Comparison of ENCODE assay signal across 8 cellular contexts in the genomic region with DNA sequence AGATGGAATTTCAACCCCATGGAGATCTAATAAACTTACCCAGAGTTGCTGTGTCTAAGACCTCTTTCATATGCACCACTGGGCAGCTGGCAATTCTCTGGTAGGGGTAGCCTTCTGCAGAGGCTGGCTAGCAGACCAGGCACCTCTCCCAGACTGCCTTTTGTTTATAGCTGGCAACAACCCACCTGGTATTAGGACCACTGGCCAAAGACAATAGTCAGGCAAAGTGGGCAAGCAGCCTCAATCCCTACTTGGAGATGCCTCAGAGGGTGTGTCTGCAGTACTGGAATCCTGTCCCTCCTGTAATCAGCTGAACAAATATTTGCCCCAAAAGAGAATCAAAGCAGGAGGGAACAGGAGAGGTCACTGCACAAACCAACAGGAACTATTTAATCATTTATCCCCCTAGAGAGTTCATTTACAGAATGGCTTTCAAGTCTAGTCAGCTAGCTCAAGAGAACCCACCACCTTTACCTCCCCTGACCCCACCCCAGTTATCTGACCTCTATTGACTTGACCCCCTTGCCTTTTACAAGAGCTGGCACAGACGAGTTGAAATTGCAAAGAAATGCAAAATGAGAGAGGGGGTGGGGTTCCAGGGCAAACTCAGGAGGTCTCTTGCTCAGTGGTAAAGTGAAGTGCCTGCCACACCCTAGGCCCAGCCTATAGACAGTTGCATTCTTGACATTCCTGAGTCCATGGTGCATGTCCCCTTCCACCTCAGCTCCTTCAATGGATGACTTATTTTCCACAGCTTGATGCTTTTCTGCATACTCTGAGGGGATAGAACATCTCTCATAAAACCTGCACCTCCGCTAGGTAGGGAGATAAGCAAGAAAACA. TPM values are rescaled to one million over a fixed set of nuclear protein-coding genes. Genes with fewer than 3 reads are reported as not detected.
DNase-seq lines count a peak whose midpoint lies in the region; ATAC-seq and TF ChIP-seq lines count a peak whose summit lies in the region.

No MANE protein-coding gene starts in this region.

- no peak for DNase-seq in stimulated activated naive CD8-positive, alpha-beta T cell treated with anti-CD3 and anti-CD28 coated beads, Interleukin-15, Interleukin-2, amounts not matched to agents 100 U/mL and 50 U/mL, for 24 hours
- DNase-seq in WTC11 (ENCODE audit: low spot score) (peak; percentile 52), glutamatergic neuron (no peak), renal cortical epithelial cell (ENCODE audit: low read depth) (peak; percentile 93), NCI-H2107 (lab: John Stamatoyannopoulos, UW) (no peak), SHP77 treated with DMSO at 0.1 percent for 48 hours (lab: John Stamatoyannopoulos, UW) (no peak), NOMO-1 treated with DMSO at 0.1 percent for 48 hours (lab: John Stamatoyannopoulos, UW; ENCODE audit: unreplicated experiment) (no peak)

- H3K4me1 Mint-ChIP-seq in stimulated activated naive CD8-positive, alpha-beta T cell treated with anti-CD3 and anti-CD28 coated beads, Interleukin-15, Interleukin-2, amounts not matched to agents 100 ng/mL and 50 ng/mL, for 24 hours (ENCODE audit: low read depth), result peaks cover 47% of the 10 kb centered on the region
- peaks cover 66% of the 10 kb centered on the region for H3K4me1 Mint-ChIP-seq in WTC11
- H3K4me1 Mint-ChIP-seq in glutamatergic neuron (ENCODE audit: low read depth, unreplicated experiment), result peaks cover 57% of the 10 kb centered on the region

- peak overlapping the region; percentile 93 for H3K27ac Mint-ChIP-seq in stimulated activated naive CD8-positive, alpha-beta T cell treated with anti-CD3 and anti-CD28 coated beads, Interleukin-15, Interleukin-2, amounts not matched to agents 100 ng/mL and 50 ng/mL, for 24 hours
- peak overlapping the region; percentile 96 for H3K27ac Mint-ChIP-seq in WTC11
- peak overlapping the region; percentile 2 for H3K27ac Mint-ChIP-seq in glutamatergic neuron (ENCODE audit: unreplicated experiment)

- POLR2A ChIA-PET in WTC11 (lab: Charles Lee), result interaction anchor here (1.2 to 4.4 kb wide), 5 partner anchors 7 to 115 kb away, joined by 3 to 32 read pairs (median 9); a partner anchor contains a TSS

- peaks cover 73% of the 10 kb centered on the region for H3K36me3 Mint-ChIP-seq in stimulated activated naive CD8-positive, alpha-beta T cell treated with anti-CD3 and anti-CD28 coated beads, Interleukin-15, Interleukin-2, amounts not matched to agents 100 ng/mL and 50 ng/mL, for 24 hours (ENCODE audit: low read depth)
- H3K36me3 Mint-ChIP-seq in WTC11 (peaks cover 25% of the 10 kb centered on the region), glutamatergic neuron (ENCODE audit: unreplicated experiment) (peaks cover 4% of the 10 kb centered on the region)

- CTCF ChIA-PET in WTC11 (lab: Charles Lee), result interaction anchor here (0.5 to 8.8 kb wide), 15 partner anchors 11 to 163 kb away, joined by 3 to 488 read pairs (median 4); no protein-coding TSS in a partner anchor

- H3K9me3 Mint-ChIP-seq in stimulated activated naive CD8-positive, alpha-beta T cell treated with anti-CD3 and anti-CD28 coated beads, Interleukin-15, Interleukin-2, amounts not matched to agents 100 ng/mL and 50 ng/mL, for 24 hours, result no peaks in the 10 kb centered on the region
- H3K9me3 Mint-ChIP-seq in WTC11 (no peaks in the 10 kb centered on the region), glutamatergic neuron (ENCODE audit: unreplicated experiment) (peaks cover 23% of the 10 kb centered on the region)

- TF ChIP-seq CTCF in WTC11 (IDR thresholded peaks at IDR 0.05), result no peak
- TF ChIP-seq CTCF in glutamatergic neuron (IDR thresholded peaks at IDR 0.05; ENCODE audit: partially characterized antibody, unreplicated experiment), result no peak

- H3K4me3 Mint-ChIP-seq in stimulated activated naive CD8-positive, alpha-beta T cell treated with anti-CD3 and anti-CD28 coated beads, Interleukin-15, Interleukin-2, amounts not matched to agents 100 ng/mL and 50 ng/mL, for 24 hours, result peak overlapping the region; percentile 96
- H3K4me3 Mint-ChIP-seq in WTC11 (peak overlapping the region; percentile 86), glutamatergic neuron (ENCODE audit: unreplicated experiment) (peak overlapping the region; percentile 90)

- no peak for ATAC-seq in stimulated activated naive CD8-positive, alpha-beta T cell treated with anti-CD3 and anti-CD28 coated beads, Interleukin-15, Interleukin-2, amounts not matched to agents 100 U/mL and 50 U/mL, for 24 hours
- peak; percentile 44 for ATAC-seq in WTC11

- H3K27me3 Mint-ChIP-seq in stimulated activated naive CD8-positive, alpha-beta T cell treated with anti-CD3 and anti-CD28 coated beads, Interleukin-15, Interleukin-2, amounts not matched to agents 100 ng/mL and 50 ng/mL, for 24 hours, result no peaks in the 10 kb centered on the region
- H3K27me3 Mint-ChIP-seq in WTC11 (ENCODE audit: low read depth), result no peaks in the 10 kb centered on the region
- H3K27me3 Mint-ChIP-seq in glutamatergic neuron (ENCODE audit: unreplicated experiment), result peaks cover 10% of the 10 kb centered on the region

TF ChIP-seq in WTC11, 78 proteins besides CTCF, POLR2A, EP300 and RAD21:
- TF ChIP-seq GABPB1 (CRISPR knock-in tag; IDR thresholded peaks at IDR 0.05) (peak; percentile 85), NFYB (CRISPR knock-in tag; conservative IDR thresholded peaks at IDR 0.05; ENCODE audit: low read depth) (no peak), TEAD1 (CRISPR knock-in tag; IDR thresholded peaks at IDR 0.05) (peak; percentile 98), TEAD4 (CRISPR knock-in tag; IDR thresholded peaks at IDR 0.05) (peak; percentile 94; the same call in 1 of the 2 replicates)

RNA-seq across cellular contexts. Expression of a gene that starts 2.8 kb away (rescaled TPM):
- total RNA-seq in WTC11 (2021) (52.9 to 62.0 TPM (median 53.9 TPM) in 3 replicates), glutamatergic neuron (ENCODE audit: unreplicated experiment) (136 TPM), renal cortical epithelial cell (182 and 222 TPM in 2 replicates)

RNA-seq across cellular contexts. Expression of a gene that starts 19.2 kb away (rescaled TPM):
- total RNA-seq in WTC11 (2021), result 113 to 123 TPM (median 115 TPM) in 3 replicates
- total RNA-seq in glutamatergic neuron (ENCODE audit: unreplicated experiment), result 44.7 TPM
- total RNA-seq in renal cortical epithelial cell, result 7.2 and 27.6 TPM in 2 replicates

Comparison
In these comparisons a context has a peak if more than half of its experiments do, and no peak if none do; other contexts are left out.
1. H3K27ac Mint-ChIP-seq: peak in every context shown above with its lines; median percentile 96 in WTC11; 93 in stimulated activated naive CD8-positive, alpha-beta T cell treated with anti-CD3 and anti-CD28 coated beads, Interleukin-15, Interleukin-2, amounts not matched to agents 100 ng/mL and 50 ng/mL, for 24 hours; 2 in glutamatergic neuron.
2. DNase-seq: peak in WTC11 (single experiment) and renal cortical epithelial cell (single experiment); none in stimulated activated naive CD8-positive, alpha-beta T cell treated with anti-CD3 and anti-CD28 coated beads, Interleukin-15, Interleukin-2, amounts not matched to agents 100 U/mL and 50 U/mL, for 24 hours (single experiment), glutamatergic neuron (single experiment), NCI-H2107 (single experiment), SHP77 treated with DMSO at 0.1 percent for 48 hours (single experiment) and NOMO-1 treated with DMSO at 0.1 percent for 48 hours (single experiment).
3. Peak in every context shown above with its lines, with median percentiles within 50 percentile points of each other: H3K4me3 Mint-ChIP-seq.